ENCODE assay signal across 1 cellular context in genomic region chr6:110566346-110567125, GRCh38.
TF ChIP-seq lines count a peak whose summit lies in the region.

No MANE protein-coding gene starts in this region.

TF ChIP-seq in HepG2, 621 proteins besides CTCF, POLR2A, EP300 and RAD21 (continued from another document and continues in another):
- TF ChIP-seq ZNF281 (CRISPR knock-in tag; IDR thresholded peaks at IDR 0.05; ENCODE audit: borderline replicate concordance): no peak
- TF ChIP-seq ZNF318 (CRISPR knock-in tag; IDR thresholded peaks at IDR 0.05): no peak
- no peak for TF ChIP-seq CREB3 (CRISPR knock-in tag; IDR thresholded peaks at IDR 0.05)
- peak; percentile 64; the same call in 1 of the 2 replicates for TF ChIP-seq KDM5B (CRISPR knock-in tag; IDR thresholded peaks at IDR 0.05; ENCODE audit: borderline replicate concordance)
- TF ChIP-seq ZNF207 (IDR thresholded peaks at IDR 0.05; ENCODE audit: borderline replicate concordance): no peak
- peak; percentile 81 for TF ChIP-seq IKZF5 (CRISPR knock-in tag; IDR thresholded peaks at IDR 0.05)
- TF ChIP-seq DMTF1 (CRISPR knock-in tag; IDR thresholded peaks at IDR 0.05): no peak
- peak; percentile 55; the same call in 1 of the 2 replicates for TF ChIP-seq SP5 (CRISPR knock-in tag; IDR thresholded peaks at IDR 0.05; ENCODE audit: borderline replicate concordance, low read depth)
- 0 out of 2 replicates have a peak, but pooled peaks have one; percentile 40 for TF ChIP-seq DPF2 (CRISPR knock-in tag; IDR thresholded peaks at IDR 0.05; ENCODE audit: borderline replicate concordance, low read depth)
- peak; percentile 49 for TF ChIP-seq MLX (CRISPR knock-in tag; IDR thresholded peaks at IDR 0.05)
- TF ChIP-seq KDM1A (CRISPR knock-in tag; IDR thresholded peaks at IDR 0.05): no peak
- no peak for TF ChIP-seq HMGXB4 (CRISPR knock-in tag; IDR thresholded peaks at IDR 0.05; ENCODE audit: borderline replicate concordance in 1 of 2, low read depth in 1 of 2)
- TF ChIP-seq ELF4 (CRISPR knock-in tag; IDR thresholded peaks at IDR 0.05; ENCODE audit: borderline replicate concordance): no peak; the same call in 1 of the 2 replicates
- TF ChIP-seq ZNF451 (CRISPR knock-in tag; IDR thresholded peaks at IDR 0.05): no peak
- 0 out of 2 replicates have a peak, but pooled peaks have one; percentile 34 for TF ChIP-seq MEF2D (CRISPR knock-in tag; IDR thresholded peaks at IDR 0.05)
- no peak for TF ChIP-seq ZNF343 (CRISPR knock-in tag; IDR thresholded peaks at IDR 0.05)
- no peak for TF ChIP-seq MZF1 (CRISPR knock-in tag; IDR thresholded peaks at IDR 0.05; ENCODE audit: borderline replicate concordance)
- TF ChIP-seq ZSCAN22 (CRISPR knock-in tag; IDR thresholded peaks at IDR 0.05): no peak
- no peak for TF ChIP-seq MATR3 (CRISPR knock-in tag; IDR thresholded peaks at IDR 0.05)
- no peak for TF ChIP-seq PCBP2 (optimal IDR thresholded peaks at IDR 0.05; ENCODE audit: low read depth, low read length, poor library complexity, severe bottlenecking)
- peak; percentile 81 for TF ChIP-seq MAX (IDR thresholded peaks at IDR 0.05)
